ENCODE assay signal across 8 cellular contexts in genomic region chr12:47360771-47361388, GRCh38.
DNase-seq lines count a peak whose midpoint lies in the region; ATAC-seq and TF ChIP-seq lines count a peak whose summit lies in the region.

No MANE protein-coding gene starts in this region.

- peaks cover 66% of the 10 kb centered on the region for H3K4me1 Mint-ChIP-seq in activated CD4-positive, alpha-beta T cell treated with anti-CD3 and anti-CD28 coated beads, Interleukin-2, amount 10 ng/mL, durations not matched to agents 7 days and 5 days
- H3K4me1 Mint-ChIP-seq in mesothelial cell of epicardium = peaks cover 25% of the 10 kb centered on the region

- H3K27me3 ChIP-seq in ACC112 (ENCODE audit: insufficient read depth, low read length) = no peaks in the 10 kb centered on the region
- H3K27me3 ChIP-seq in right cardiac atrium (ENCODE audit: control insufficient read depth, insufficient read depth) = no peaks in the 10 kb centered on the region

- H3K27me3 Mint-ChIP-seq in activated CD4-positive, alpha-beta T cell treated with anti-CD3 and anti-CD28 coated beads, Interleukin-2, amount 10 ng/mL, durations not matched to agents 7 days and 5 days = no peaks in the 10 kb centered on the region
- no peaks in the 10 kb centered on the region for H3K27me3 Mint-ChIP-seq in mesothelial cell of epicardium (ENCODE audit: low read depth)

- peaks cover 16% of the 10 kb centered on the region for H3K9me3 Mint-ChIP-seq in activated CD4-positive, alpha-beta T cell treated with anti-CD3 and anti-CD28 coated beads, Interleukin-2, amount 10 ng/mL, durations not matched to agents 7 days and 5 days
- H3K9me3 Mint-ChIP-seq in mesothelial cell of epicardium = peaks cover 8% of the 10 kb centered on the region

- WGBS in right cardiac atrium = 37% methylated on average over 4 of the region's 4 CpGs

- CTCF ChIA-PET in activated CD4-positive, alpha-beta T cell treated with anti-CD3 and anti-CD28 coated beads, Interleukin-2, amount 10 ng/mL, durations not matched to agents 7 days and 5 days (lab: Charles Lee) = interaction anchor here (0.5 to 3.8 kb wide), 7 partner anchors 9 to 141 kb away, joined by 3 to 12 read pairs (median 3); no protein-coding TSS in a partner anchor

- intact Hi-C loops in right cardiac atrium (cut with DNase I) = no loop called here

- peaks cover 35% of the 10 kb centered on the region for H3K36me3 Mint-ChIP-seq in activated CD4-positive, alpha-beta T cell treated with anti-CD3 and anti-CD28 coated beads, Interleukin-2, amount 10 ng/mL, durations not matched to agents 7 days and 5 days (ENCODE audit: low read depth)
- no peaks in the 10 kb centered on the region for H3K36me3 Mint-ChIP-seq in mesothelial cell of epicardium

- H3K27ac ChIP-seq in ACC112 (ENCODE audit: low read depth, low read length) (no peak overlapping the region), right cardiac atrium (ENCODE audit: low read length) (peak overlapping the region; percentile 77)

- no peak overlapping the region for H3K4me3 ChIP-seq in ACC112 (ENCODE audit: low read depth, low read length)
- no peak overlapping the region for H3K4me3 ChIP-seq in right cardiac atrium (ENCODE audit: low read length)

- no peaks in the 10 kb centered on the region for H3K36me3 ChIP-seq in ACC112 (ENCODE audit: insufficient read depth, low read length)

- TF ChIP-seq CTCF in mesothelial cell of epicardium (IDR thresholded peaks at IDR 0.05; ENCODE audit: unreplicated experiment) = no peak

- no peaks in the 10 kb centered on the region for H3K79me2 ChIP-seq in ACC112 (ENCODE audit: control insufficient read depth, insufficient read depth, low read length, unreplicated experiment)

- ATAC-seq in GM18868 (IDR thresholded peaks at IDR 0.05; ENCODE audit: unreplicated experiment) = peak; percentile 17
- ATAC-seq in HG03196 (IDR thresholded peaks at IDR 0.05; ENCODE audit: unreplicated experiment) = peak; percentile 23
- peak; percentile 52 to 87 for ATAC-seq in right cardiac atrium
- no peak for ATAC-seq in GM21360 (IDR thresholded peaks at IDR 0.05; ENCODE audit: unreplicated experiment)

- H3K4me1 ChIP-seq in ACC112 (ENCODE audit: control insufficient read depth, insufficient read depth, low read length, unreplicated experiment) (peaks cover 11% of the 10 kb centered on the region), right cardiac atrium (ENCODE audit: control insufficient read depth, insufficient read depth, low read length) (no peaks in the 10 kb centered on the region)

- H3K4me3 Mint-ChIP-seq in activated CD4-positive, alpha-beta T cell treated with anti-CD3 and anti-CD28 coated beads, Interleukin-2, amount 10 ng/mL, durations not matched to agents 7 days and 5 days = peak overlapping the region; percentile 69
- H3K4me3 Mint-ChIP-seq in mesothelial cell of epicardium = no peak overlapping the region

- H2AFZ ChIP-seq in ACC112 (ENCODE audit: low read length, unreplicated experiment) = peak overlapping the region; percentile 33

- peak; percentile 77 for DNase-seq in activated CD4-positive, alpha-beta T cell treated with anti-CD3 and anti-CD28 coated beads, Interleukin-2, amount 10 ng/mL, durations not matched to agents 7 days and 5 days
- DNase-seq in right cardiac atrium = no peak
- no peak for DNase-seq in COR-L47 (lab: John Stamatoyannopoulos, UW)
- DNase-seq in mesothelial cell of epicardium (ENCODE audit: low spot score in 2 of 2, unreplicated experiment in 2 of 2) = no peak

- H3K27ac Mint-ChIP-seq in activated CD4-positive, alpha-beta T cell treated with anti-CD3 and anti-CD28 coated beads, Interleukin-2, amount 10 ng/mL, durations not matched to agents 7 days and 5 days = peak overlapping the region; percentile 98
- no peak overlapping the region for H3K27ac Mint-ChIP-seq in mesothelial cell of epicardium

- no peaks in the 10 kb centered on the region for H3K9me3 ChIP-seq in right cardiac atrium (ENCODE audit: control insufficient read depth, low read length)

- POLR2A ChIA-PET in activated CD4-positive, alpha-beta T cell treated with anti-CD3 and anti-CD28 coated beads, Interleukin-2, amount 10 ng/mL, durations not matched to agents 7 days and 5 days (lab: Charles Lee) = interaction anchor here (0.6 to 1.0 kb wide), 2 partner anchors 29 to 143 kb away, joined by 3 to 4 read pairs; no protein-coding TSS in a partner anchor
